ENCODE assay signal across 27 cellular contexts in genomic region chr6:1580585-1580984, GRCh38.
"Had no signal": no experiment of that assay in that cellular context is flagged by ENCODE, and none has a peak within 500 bp of the region (broad histone marks: within the 10 kb centered on the region; RNA-seq: fewer than 3 reads in every experiment).

No MANE protein-coding gene starts in this region.

- H3K4me3 ChIP-seq: coronary artery, esophagus squamous epithelium, gastrocnemius medialis, heart right ventricle, left lung, lower lobe of right lung had no signal

- H3K36me3 ChIP-seq: esophagus squamous epithelium, gastrocnemius medialis, heart right ventricle, left lung, lower lobe of right lung had no signal

- H3K27ac ChIP-seq: coronary artery, epithelial cell of prostate, esophagus squamous epithelium, gastrocnemius medialis, heart right ventricle, left lung, lower lobe of right lung had no signal

- H3K27me3 ChIP-seq: dorsolateral prefrontal cortex, gastrocnemius medialis, heart right ventricle, left lung had no signal

- H3K4me1 ChIP-seq: left lung, lower lobe of right lung had no signal

- ATAC-seq: effector memory CD8-positive, alpha-beta T cell; esophagus mucosa; gastrocnemius medialis; heart right ventricle; left cardiac atrium; left lung; left ventricle myocardium superior; lower lobe of right lung had no signal

- H3K9me3 ChIP-seq: esophagus squamous epithelium, gastrocnemius medialis, heart right ventricle, left lung, lower lobe of right lung had no signal

- H3K36me3 Mint-ChIP-seq: memory B cell had no signal

- FAIRE-seq: colon, endometrium, islet of Langerhans, keratinocyte had no signal

- H3K4me1 Mint-ChIP-seq: memory B cell had no signal

- H3K27ac Mint-ChIP-seq: effector memory CD8-positive, alpha-beta T cell; endodermal cell; memory B cell had no signal

- H3K9me3 Mint-ChIP-seq: effector memory CD8-positive, alpha-beta T cell; endodermal cell; memory B cell had no signal

- H3K4me3 Mint-ChIP-seq: effector memory CD8-positive, alpha-beta T cell; endodermal cell; memory B cell had no signal

- DNase-seq: dermis blood vessel endothelial cell; dorsolateral prefrontal cortex; effector CD8-positive, alpha-beta T cell; effector memory CD8-positive, alpha-beta T cell; endodermal cell; erythroblast; esophagus squamous epithelium; foreskin melanocyte; gastrocnemius medialis; glutamatergic neuron; head of caudate nucleus; heart right ventricle; hippocampal formation; left cardiac atrium; left lung; left ventricle myocardium superior; lower lobe of right lung; mesendoderm; midbrain had no signal
